2 cellular contexts compared by ENCODE assay signal in genomic region chr17:73147791-73148190, GRCh38. TPM values are rescaled to one million over a fixed set of nuclear protein-coding genes. Genes with fewer than 3 reads are reported as not detected.
"Had no signal": no experiment of that assay in that cellular context is flagged by ENCODE, and none has a peak within 500 bp of the region (broad histone marks: within the 10 kb centered on the region; RNA-seq: fewer than 3 reads in every experiment).

No MANE protein-coding gene starts in this region.

RNA-seq across cellular contexts. Expression of gene SSTR2, which starts 17.0 kb away (rescaled TPM):
- total RNA-seq: mammary epithelial cell had no signal
- polyA plus RNA-seq: keratinocyte, mammary epithelial cell had no signal
